36 cellular contexts compared by ENCODE assay signal in the genomic region with DNA sequence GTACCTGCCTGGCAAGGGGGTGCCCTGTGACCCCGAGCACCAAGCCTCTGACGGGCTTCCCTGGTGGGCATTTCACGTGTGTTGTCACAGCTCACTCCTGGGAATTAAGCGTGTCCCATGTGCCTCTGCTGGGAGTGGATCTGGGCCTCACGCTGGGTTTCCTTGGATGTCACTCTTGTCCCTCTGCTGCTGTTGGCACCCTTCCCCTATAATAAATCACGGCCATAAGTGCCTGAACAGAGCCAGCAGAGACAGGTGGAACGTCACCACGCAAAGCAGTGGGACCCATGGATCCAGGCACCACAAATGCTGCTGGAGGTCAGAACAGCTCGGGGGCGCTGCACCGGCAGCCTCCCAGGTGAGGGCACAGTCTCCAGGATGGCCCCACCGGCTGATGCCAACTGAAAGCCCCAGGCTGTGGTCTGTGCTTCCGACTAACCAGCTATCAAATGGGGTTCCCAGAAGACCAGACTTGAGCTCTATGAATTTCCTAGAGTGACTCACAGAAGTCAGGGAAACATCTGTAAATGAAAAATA.
"Had no signal": no experiment of that assay in that cellular context is flagged by ENCODE, and none has a peak within 500 bp of the region (broad histone marks: within the 10 kb centered on the region; RNA-seq: fewer than 3 reads in every experiment).

No MANE protein-coding gene starts in this region.

- H3K9me3 ChIP-seq: adrenal gland, body of pancreas, breast epithelium had no signal

- H3K4me3 ChIP-seq: adrenal gland, body of pancreas, breast epithelium had no signal

- H3K27me3 ChIP-seq: adrenal gland, body of pancreas, brain microvascular endothelial cell, breast epithelium had no signal

- H3K4me1 Mint-ChIP-seq: activated CD4-positive, alpha-beta T cell treated with anti-CD3 and anti-CD28 coated beads, Interleukin-2, amount 10 ng/mL, durations not matched to agents 24 days and 14 days; activated T-helper 17 cell treated with anti-CD3 and anti-CD28 coated beads, Interleukin-2, amount 50 U/mL, for 72 hours had no signal

- H3K4me3 Mint-ChIP-seq: activated B cell treated with CpG ODN at 0.5 μM for 24 hours; activated CD4-positive, alpha-beta memory T cell treated with anti-CD3 and anti-CD28 coated beads for 36 hours; activated CD4-positive, alpha-beta T cell treated with anti-CD3 and anti-CD28 coated beads, Interleukin-2, amount 10 ng/mL, durations not matched to agents 24 days and 14 days; activated CD8-positive, alpha-beta T cell treated with anti-CD3 and anti-CD28 coated beads for 36 hours; activated naive CD4-positive, alpha-beta T cell treated with anti-CD3 and anti-CD28 coated beads for 36 hours; activated naive CD8-positive, alpha-beta T cell treated with anti-CD3 and anti-CD28 coated beads for 36 hours; activated T-helper 1 cell treated with anti-CD3 and anti-CD28 coated beads, Interleukin-12 subunit alpha, Interleukin-12 subunit beta, Interleukin-2, Interleukin-4 antibody, amounts not matched to agents 30 ng/mL and 10 ng/mL and 1 ng/mL, durations not matched to agents 14 hours and 24 hours and 36 hours; activated T-helper 17 cell treated with anti-CD3 and anti-CD28 coated beads, Interleukin-2, amount 50 U/mL, for 72 hours; T-helper 1 cell treated with Interleukin-12 subunit alpha and Interleukin-12 subunit beta and Interleukin-4 antibody, amounts not matched to agents 30 μg/mL and 1 μg/mL, for 36 hours; T-helper 2 cell treated with Interferon-gamma antibody and Interleukin-4, amounts not matched to agents 5 μg/mL and 100 μg/mL, for 36 hours had no signal

- H3K27me3 Mint-ChIP-seq: activated B cell treated with CpG ODN at 0.5 μM for 24 hours; activated CD4-positive, alpha-beta memory T cell treated with anti-CD3 and anti-CD28 coated beads for 36 hours; activated CD4-positive, alpha-beta T cell treated with anti-CD3 and anti-CD28 coated beads, Interleukin-2, amount 10 ng/mL, durations not matched to agents 24 days and 14 days; activated CD8-positive, alpha-beta T cell treated with anti-CD3 and anti-CD28 coated beads for 36 hours; activated naive CD8-positive, alpha-beta T cell treated with anti-CD3 and anti-CD28 coated beads for 36 hours; activated T-helper 17 cell treated with anti-CD3 and anti-CD28 coated beads, Interleukin-2, amount 50 U/mL, for 72 hours had no signal

- H3K9me3 Mint-ChIP-seq: activated B cell treated with CpG ODN at 0.5 μM for 24 hours; activated CD4-positive, alpha-beta memory T cell treated with anti-CD3 and anti-CD28 coated beads for 36 hours; activated CD4-positive, alpha-beta T cell treated with anti-CD3 and anti-CD28 coated beads, Interleukin-2, amount 10 ng/mL, durations not matched to agents 24 days and 14 days; activated CD8-positive, alpha-beta T cell treated with anti-CD3 and anti-CD28 coated beads for 36 hours; activated naive CD4-positive, alpha-beta T cell treated with anti-CD3 and anti-CD28 coated beads for 36 hours; activated naive CD4-positive, alpha-beta T cell treated with anti-CD3 and anti-CD28 coated beads, Interleukin-2, amount 50 U/mL, for 72 hours; activated naive CD8-positive, alpha-beta T cell treated with anti-CD3 and anti-CD28 coated beads for 36 hours; activated T-helper 1 cell treated with anti-CD3 and anti-CD28 coated beads, Interleukin-12 subunit alpha, Interleukin-12 subunit beta, Interleukin-2, Interleukin-4 antibody, amounts not matched to agents 30 ng/mL and 10 ng/mL and 1 ng/mL, durations not matched to agents 14 hours and 24 hours and 36 hours; activated T-helper 17 cell treated with anti-CD3 and anti-CD28 coated beads, Interleukin-2, amount 50 U/mL, for 72 hours; T-helper 1 cell treated with Interleukin-12 subunit alpha and Interleukin-12 subunit beta and Interleukin-4 antibody, amounts not matched to agents 30 μg/mL and 1 μg/mL, for 36 hours; T-helper 2 cell treated with Interferon-gamma antibody and Interleukin-4, amounts not matched to agents 5 μg/mL and 100 μg/mL, for 36 hours had no signal

- H3K27ac Mint-ChIP-seq: activated B cell treated with CpG ODN at 0.5 μM for 24 hours; activated CD4-positive, alpha-beta memory T cell treated with anti-CD3 and anti-CD28 coated beads for 36 hours; activated CD4-positive, alpha-beta T cell treated with anti-CD3 and anti-CD28 coated beads, Interleukin-2, amount 10 ng/mL, durations not matched to agents 24 days and 14 days; activated naive CD4-positive, alpha-beta T cell treated with anti-CD3 and anti-CD28 coated beads for 36 hours; activated naive CD4-positive, alpha-beta T cell treated with anti-CD3 and anti-CD28 coated beads, Interleukin-2, amount 50 U/mL, for 72 hours; activated naive CD8-positive, alpha-beta T cell treated with anti-CD3 and anti-CD28 coated beads for 36 hours; activated T-helper 1 cell treated with anti-CD3 and anti-CD28 coated beads, Interleukin-12 subunit alpha, Interleukin-12 subunit beta, Interleukin-2, Interleukin-4 antibody, amounts not matched to agents 30 ng/mL and 10 ng/mL and 1 ng/mL, durations not matched to agents 14 hours and 24 hours and 36 hours; activated T-helper 17 cell treated with anti-CD3 and anti-CD28 coated beads, Interleukin-2, amount 50 U/mL, for 72 hours; T-helper 1 cell treated with Interleukin-12 subunit alpha and Interleukin-12 subunit beta and Interleukin-4 antibody, amounts not matched to agents 30 μg/mL and 1 μg/mL, for 36 hours; T-helper 2 cell treated with Interferon-gamma antibody and Interleukin-4, amounts not matched to agents 5 μg/mL and 100 μg/mL, for 36 hours had no signal

- FAIRE-seq: astrocyte, TTC549 had no signal

- H3K27ac ChIP-seq: adrenal gland, body of pancreas, brain microvascular endothelial cell, breast epithelium, VCaP had no signal

- ATAC-seq: activated CD8-positive, alpha-beta T cell treated with anti-CD3 and anti-CD28 coated beads for 36 hours; activated naive CD4-positive, alpha-beta T cell treated with anti-CD3 and anti-CD28 coated beads, Interleukin-2, amount 50 U/mL, for 72 hours; activated T-helper 17 cell treated with anti-CD3 and anti-CD28 coated beads, Interleukin-2, amount 50 U/mL, for 72 hours; body of pancreas had no signal

- H3K4me1 ChIP-seq: adrenal gland, body of pancreas, breast epithelium had no signal

- DNase-seq: activated B cell treated with CpG ODN at 0.5 μM for 24 hours; activated CD4-positive, alpha-beta memory T cell treated with anti-CD3 and anti-CD28 coated beads for 36 hours; activated CD4-positive, alpha-beta T cell treated with anti-CD3 and anti-CD28 coated beads for 4 hours; activated CD4-positive, alpha-beta T cell treated with anti-CD3 and anti-CD28 coated beads, Interleukin-2, amount 10 ng/mL, durations not matched to agents 24 days and 14 days; activated CD4-positive, alpha-beta T cell treated with anti-CD3 and anti-CD28 coated beads, Interleukin-2, amount 50 U/mL, for 1 hour; activated CD4-positive, alpha-beta T cell treated with anti-CD3 and anti-CD28 coated beads, Interleukin-2, amount 50 U/mL, for 4 hours; activated CD4-positive, CD25-positive, alpha-beta regulatory T cell treated with anti-CD3 and anti-CD28 coated beads, Interleukin-2, amount 50 U/mL, for 72 hours; activated CD8-positive, alpha-beta memory T cell treated with anti-CD3 and anti-CD28 coated beads, Interleukin-2, amount 50 U/mL, for 4 hours; activated CD8-positive, alpha-beta T cell treated with anti-CD3 and anti-CD28 coated beads for 36 hours; activated effector memory CD4-positive, alpha-beta T cell treated with anti-CD3 and anti-CD28 coated beads, Interleukin-2, amount 50 U/mL, for 16 hours; activated gamma-delta T cell treated with Interleukin-2 at 50 U/mL for 16 hours; activated naive CD4-positive, alpha-beta T cell; activated naive CD4-positive, alpha-beta T cell treated with anti-CD3 and anti-CD28 coated beads for 36 hours; activated naive CD4-positive, alpha-beta T cell treated with anti-CD3 and anti-CD28 coated beads, Interleukin-2, amount 50 U/mL, for 16 hours; activated naive CD8-positive, alpha-beta T cell treated with anti-CD3 and anti-CD28 coated beads for 36 hours; activated T-cell treated with anti-CD3 and anti-CD28 coated beads for 4 hours; activated T-cell treated with anti-CD3 and anti-CD28 coated beads, Interleukin-2, amount 50 U/mL, for 1 hour; activated T-cell treated with anti-CD3 and anti-CD28 coated beads, Interleukin-2, amount 50 U/mL, for 48 hours; adrenal gland; amniotic stem cell; aorta; body of pancreas; brain microvascular endothelial cell; central memory CD4-positive, alpha-beta T cell; T-helper 1 cell; T-helper 2 cell; T-helper 9 cell had no signal
